ENCODE assay signal across 1 cellular context in genomic region chr19:18868380-18869230, GRCh38.
TF ChIP-seq lines count a peak whose summit lies in the region.

No MANE protein-coding gene starts in this region.

TF ChIP-seq in HCT116, 20 proteins besides CTCF, POLR2A, EP300 and RAD21 (continued from another document):
- no peak for TF ChIP-seq SP1 (IDR thresholded peaks at IDR 0.05; ENCODE audit: low read depth)
- TF ChIP-seq EGR1 (IDR thresholded peaks at IDR 0.05; ENCODE audit: low read depth) = no peak
- TF ChIP-seq ELF1 (IDR thresholded peaks at IDR 0.05; ENCODE audit: borderline replicate concordance, low read depth) = no peak
- TF ChIP-seq SIN3A (IDR thresholded peaks at IDR 0.05; ENCODE audit: low read depth) = no peak
- TF ChIP-seq CBX3 (IDR thresholded peaks at IDR 0.05; ENCODE audit: low read depth) = no peak
- no peak for TF ChIP-seq SRF (IDR thresholded peaks at IDR 0.05; ENCODE audit: low read depth)
- TF ChIP-seq EZH2 (IDR thresholded peaks at IDR 0.05) = no peak
- no peak for TF ChIP-seq ZNF274 (IDR thresholded peaks at IDR 0.05; ENCODE audit: low read depth, low read length)
- no peak for TF ChIP-seq MAX (IDR thresholded peaks at IDR 0.05)
- TF ChIP-seq POLR2AphosphoS5 (IDR thresholded peaks at IDR 0.05; ENCODE audit: low read depth, low read length) = no peak
- TF ChIP-seq JUND (IDR thresholded peaks at IDR 0.05) = no peak
- TF ChIP-seq YY1 (IDR thresholded peaks at IDR 0.05; ENCODE audit: extremely low read depth, insufficient replicate concordance, low read depth, low read length) = no peak
